9 cellular contexts compared by ENCODE assay signal in genomic region chr13:50535050-50535449, GRCh38.
"Had no signal": no experiment of that assay in that cellular context is flagged by ENCODE, and none has a peak within 500 bp of the region (broad histone marks: within the 10 kb centered on the region; RNA-seq: fewer than 3 reads in every experiment).

No MANE protein-coding gene starts in this region.

- ATAC-seq: HCT116, HepG2 had no signal

- H3K36me3 ChIP-seq: HAP-1 had no signal

- DNase-seq: GM23248, GOT3, H7, KG1 had no signal

- H3K4me3 Mint-ChIP-seq: IgD-negative memory B cell had no signal

- H3K9ac ChIP-seq: GM23248 had no signal

- H2AFZ ChIP-seq: GM23248 had no signal

- H3K4me1 ChIP-seq: HAP-1 had no signal

- H3K9me3 ChIP-seq: HAP-1 had no signal

- H3K27ac Mint-ChIP-seq: IgD-negative memory B cell had no signal

- H3K4me3 ChIP-seq: GM23248, HAP-1 had no signal

- H3K27ac ChIP-seq: HL-60 had no signal

- FAIRE-seq: HepG2 had no signal

- H3K27me3 Mint-ChIP-seq: IgD-negative memory B cell had no signal
